Comparison of ENCODE assay signal across 8 cellular contexts in genomic region chr17:3668279-3669084, GRCh38. TPM values are rescaled to one million over a fixed set of nuclear protein-coding genes. Genes with fewer than 3 reads are reported as not detected.
A peak's percentile ranks its signal among the peaks of the same experiment; 100 is the strongest.
DNase-seq lines count a peak whose midpoint lies in the region; ATAC-seq, FAIRE-seq and TF ChIP-seq lines count a peak whose summit lies in the region.

TSS of gene EMC6 (plus strand) at chr17:3668812. CDS start at chr17:3669147, 335 bp downstream.
TSS of gene TAX1BP3 (minus strand) at chr17:3668578. CDS start at chr17:3668526, 52 bp downstream.

- peaks cover 27% of the 10 kb centered on the region for H3K4me1 Mint-ChIP-seq in activated naive CD8-positive, alpha-beta T cell treated with anti-CD3 and anti-CD28 coated beads, Interleukin-2, amount 50 U/mL, for 24 hours

- H3K27ac ChIP-seq in pancreas (peak within 1 kb of the TSS; percentile 94 to 99 (median 97)), tibial artery (peak within 1 kb of the TSS; percentile 86 to 89)

- H3K4me1 ChIP-seq in pancreas (peaks cover 9 to 25% (median 12%) of the 10 kb centered on the region in 3 donors), tibial artery (peaks cover 6 to 32% (median 28%) of the 10 kb centered on the region in 4 donors)

- H3K9me3 ChIP-seq in pancreas (no peaks in the 10 kb centered on the region), tibial artery (no peaks in the 10 kb centered on the region)

- no peak for FAIRE-seq in pancreas (lab: Jason Lieb, UNC)

- intact Hi-C loops in Right ventricle myocardium superior (cut with DNase I), result no loop called here
- intact Hi-C loops in pancreas (cut with DNase I), result no loop called here
- intact Hi-C loops in tibial artery (cut with DNase I; ENCODE audit: low total_unique reads), result loop anchor here (1.0 to 10.0 kb wide), 2 partner anchors 32 to 954 kb away; partner anchors contain the start of genes CLUH, CTNS and SHPK

- TF ChIP-seq CTCF in GM12864 (IDR thresholded peaks at IDR 0.05; ENCODE audit: low read depth, low read length, missing control alignments) (no peak), pancreas (IDR thresholded peaks at IDR 0.05) (no peak), tibial artery (IDR thresholded peaks at IDR 0.05) (no peak)

- peaks cover 0 to 11% (median 0%) of the 10 kb centered on the region in 3 donors for H3K36me3 ChIP-seq in pancreas
- H3K36me3 ChIP-seq in tibial artery, result peaks cover 16 to 27% (median 17%) of the 10 kb centered on the region in 3 donors

- WGBS in pancreas, 2 donors, result 0% methylated on average over 89 of the region's 89 CpGs

- H3K4me3 ChIP-seq in GM12864 (ENCODE audit: low read depth, low read length) (peak within 1 kb of the TSS; percentile 89), pancreas (peak within 1 kb of the TSS; percentile 88 to 99 (median 92)), tibial artery (peak within 1 kb of the TSS; percentile 92 to 98)

- H3K9me3 Mint-ChIP-seq in activated naive CD8-positive, alpha-beta T cell treated with anti-CD3 and anti-CD28 coated beads, Interleukin-2, amount 50 U/mL, for 24 hours, result no peaks in the 10 kb centered on the region

- H3K27me3 Mint-ChIP-seq in activated naive CD8-positive, alpha-beta T cell treated with anti-CD3 and anti-CD28 coated beads, Interleukin-2, amount 50 U/mL, for 24 hours, result no peaks in the 10 kb centered on the region

- ATAC-seq in HG02759 (IDR thresholded peaks at IDR 0.05; ENCODE audit: unreplicated experiment) (peak; percentile 86), Right ventricle myocardium superior (ENCODE audit: poor library complexity) (peak; percentile 90), pancreas (peak; percentile 86 to 95 (median 90))
- ATAC-seq in activated naive CD8-positive, alpha-beta T cell treated with anti-CD3 and anti-CD28 coated beads, Interleukin-2, amount 50 U/mL, for 24 hours, result peak; percentile 96

- H3K4me3 Mint-ChIP-seq in activated naive CD8-positive, alpha-beta T cell treated with anti-CD3 and anti-CD28 coated beads, Interleukin-2, amount 50 U/mL, for 24 hours, result peak within 1 kb of the TSS; percentile 93

- DNase-seq in GM12864 (ENCODE audit: low read depth) (peak; percentile 81), NCI-H1417 treated with DMSO at 0.1 percent for 48 hours (lab: John Stamatoyannopoulos, UW) (peak; percentile 45), SW480 (ENCODE audit: low spot score) (peak; percentile 97), Right ventricle myocardium superior (peak; percentile 100), pancreas (peak; percentile 97 to 100 (median 100)), tibial artery (peak; percentile 99)
- peak; percentile 100 for DNase-seq in activated naive CD8-positive, alpha-beta T cell treated with anti-CD3 and anti-CD28 coated beads, Interleukin-2, amount 50 U/mL, for 24 hours

- H3K27me3 ChIP-seq in pancreas (no peaks in the 10 kb centered on the region), tibial artery (no peaks in the 10 kb centered on the region)

- peak within 1 kb of the TSS; percentile 90 for H3K27ac Mint-ChIP-seq in activated naive CD8-positive, alpha-beta T cell treated with anti-CD3 and anti-CD28 coated beads, Interleukin-2, amount 50 U/mL, for 24 hours

- H3K36me3 Mint-ChIP-seq in activated naive CD8-positive, alpha-beta T cell treated with anti-CD3 and anti-CD28 coated beads, Interleukin-2, amount 50 U/mL, for 24 hours (ENCODE audit: low read depth), result peaks cover 4% of the 10 kb centered on the region

RNA-seq across cellular contexts. Expression of gene EMC6, which starts in this region (rescaled TPM):
- total RNA-seq in Right ventricle myocardium superior, result 64.6 TPM
- 10 to 100 TPM; 12.1 to 19.7 (median 14.4) TPM for total RNA-seq in pancreas
- 10 to 100 TPM; 30.9 to 34.6 TPM for polyA plus RNA-seq in pancreas

RNA-seq across cellular contexts. Expression of gene TAX1BP3, which starts in this region (rescaled TPM):
- 149 TPM for total RNA-seq in Right ventricle myocardium superior
- total RNA-seq in pancreas, result 10 to 100 TPM; 31.4 to 80.6 (median 36.5) TPM
- polyA plus RNA-seq in pancreas, result 10 to 100 TPM; 58.4 to 62.7 TPM

Comparison
In these comparisons a context has a peak if more than half of its experiments do, and no peak if none do; other contexts are left out.
1. Peak in every context shown above with its lines: DNase-seq, ATAC-seq, H3K4me3 ChIP-seq and H3K27ac ChIP-seq.
2. DNase-seq: peak in every context shown above with its lines; median percentile 100 in activated naive CD8-positive, alpha-beta T cell treated with anti-CD3 and anti-CD28 coated beads, Interleukin-2, amount 50 U/mL, for 24 hours; 100 in Right ventricle myocardium superior; 100 in pancreas; 99 in tibial artery; 97 in SW480; 81 in GM12864; 45 in NCI-H1417 treated with DMSO at 0.1 percent for 48 hours.